ENCODE assay signal across 32 cellular contexts in genomic region chr17:15884731-15885130, GRCh38.
DNase-seq lines count a peak whose midpoint lies in the region; ATAC-seq, FAIRE-seq and TF ChIP-seq lines count a peak whose summit lies in the region.
"Had no signal": no experiment of that assay in that cellular context is flagged by ENCODE, and none has a peak within 500 bp of the region (broad histone marks: within the 10 kb centered on the region; RNA-seq: fewer than 3 reads in every experiment).

No MANE protein-coding gene starts in this region.

- peaks cover 11% of the 10 kb centered on the region for H3K4me1 ChIP-seq in HepG2 (ENCODE audit: insufficient read depth, low read length)
- no peaks in the 10 kb centered on the region for H3K4me1 ChIP-seq in right lobe of liver
- H3K4me1 ChIP-seq in fibroblast of lung (ENCODE audit: control insufficient read depth, extremely low read depth, insufficient read depth, low read length), result no peaks in the 10 kb centered on the region
- H3K4me1 ChIP-seq: testis had no signal

- 44% methylated on average over 4 of the region's 4 CpGs for WGBS in HepG2 (ENCODE audit: low lambda C conversion rate)
- WGBS in right lobe of liver (ENCODE audit: insufficient coverage, low coverage, low lambda C conversion rate, missing lambda C conversion rate), result 76% methylated on average over 4 of the region's 4 CpGs

- no peak for ATAC-seq in HepG2
- ATAC-seq in right lobe of liver, result no peak
- ATAC-seq in SK-N-SH treated with all-trans-retinoic acid at 6 μM for 48 hours, result no peak
- ATAC-seq in activated CD8-positive, alpha-beta T cell treated with anti-CD3 and anti-CD28 coated beads, Interleukin-2, amount 10 ng/mL, durations not matched to agents 7 days and 5 days, result no peak
- ATAC-seq in sciatic nerve, result no peak
- ATAC-seq: esophagus mucosa; GM23338; left ventricle myocardium superior; stimulated activated naive CD8-positive, alpha-beta T cell treated with anti-CD3 and anti-CD28 coated beads, Interleukin-15, Interleukin-2, amounts not matched to agents 100 U/mL and 50 U/mL, for 24 hours; T-cell had no signal

- H3K27ac ChIP-seq in HepG2 (ENCODE audit: extremely low read length, insufficient read depth, low read length), result no peak overlapping the region
- no peak overlapping the region for H3K27ac ChIP-seq in right lobe of liver
- H3K27ac ChIP-seq in fibroblast of lung (ENCODE audit: insufficient read depth, low read length), result no peak overlapping the region
- H3K27ac ChIP-seq: cardiac muscle cell, coronary artery, neutrophil, testis had no signal

- H3K9ac ChIP-seq in HepG2 (ENCODE audit: insufficient read depth, low read depth, low read length), result no peak overlapping the region
- no peak overlapping the region for H3K9ac ChIP-seq in fibroblast of lung (ENCODE audit: insufficient read depth, low read length)

- H4K20me1 ChIP-seq in HepG2 (ENCODE audit: insufficient read depth, low read length), result no peaks in the 10 kb centered on the region
- H4K20me1 ChIP-seq in fibroblast of lung (ENCODE audit: control insufficient read depth, extremely low read depth, insufficient read depth, low read length), result no peaks in the 10 kb centered on the region

- DNase-seq in HepG2 (ENCODE audit: low spot score) (no peak), right lobe of liver (no peak), fibroblast of lung (ENCODE audit: low read depth in 2 of 2) (peak; percentile 77 to 79), osteocyte (ENCODE audit: extremely low spot score, unreplicated experiment) (no peak), Kasumi-1 (lab: John Stamatoyannopoulos, UW) (no peak), sciatic nerve (ENCODE audit: low spot score) (no peak)
- no peak for DNase-seq in activated CD8-positive, alpha-beta T cell treated with anti-CD3 and anti-CD28 coated beads, Interleukin-2, amount 10 ng/mL, durations not matched to agents 7 days and 5 days
- DNase-seq: activated B cell treated with CpG ODN at 0.5 μM for 24 hours; activated CD4-positive, alpha-beta T cell treated with anti-CD3 and anti-CD28 coated beads, Interleukin-2, amount 50 U/mL, for 1 hour; activated naive CD4-positive, alpha-beta T cell treated with anti-CD3 and anti-CD28 coated beads for 36 hours; amniotic stem cell; effector memory CD4-positive, alpha-beta T cell; left ventricle myocardium superior; naive B cell; NCI-H1105 treated with DMSO at 0.1 percent for 48 hours; NCI-H1930; NCI-H526; NK-92 treated with Interleukin-12 subunit alpha and Interleukin-12 subunit beta, amount 100 ng/mL, for 24 hours; stimulated activated naive CD8-positive, alpha-beta T cell treated with anti-CD3 and anti-CD28 coated beads, Interleukin-15, Interleukin-2, amounts not matched to agents 100 U/mL and 50 U/mL, for 24 hours; T-cell; testis had no signal

- no peak overlapping the region for H3K4me3 Mint-ChIP-seq in osteocyte (ENCODE audit: unreplicated experiment)
- no peak overlapping the region for H3K4me3 Mint-ChIP-seq in activated CD8-positive, alpha-beta T cell treated with anti-CD3 and anti-CD28 coated beads, Interleukin-2, amount 10 ng/mL, durations not matched to agents 7 days and 5 days
- H3K4me3 Mint-ChIP-seq: activated B cell treated with CpG ODN at 0.5 μM for 24 hours; activated naive CD4-positive, alpha-beta T cell treated with anti-CD3 and anti-CD28 coated beads for 36 hours; B cell; GM23338; mesothelial cell of epicardium; naive B cell; T-cell had no signal

- CTCF ChIA-PET in HepG2 (lab: Yijun Ruan, JAX; ENCODE audit: low intra/inter-chr PET ratio, low total read pairs), result no interaction called here
- CTCF ChIA-PET in activated CD8-positive, alpha-beta T cell treated with anti-CD3 and anti-CD28 coated beads, Interleukin-2, amount 10 ng/mL, durations not matched to agents 7 days and 5 days (lab: Charles Lee), result no interaction called here

- peak; percentile 15 for FAIRE-seq in HepG2 (lab: Jason Lieb, UNC)
- FAIRE-seq: A204.1, islet of Langerhans had no signal

- peaks cover 30% of the 10 kb centered on the region for H3K4me1 Mint-ChIP-seq in osteocyte (ENCODE audit: unreplicated experiment)
- H3K4me1 Mint-ChIP-seq in activated CD8-positive, alpha-beta T cell treated with anti-CD3 and anti-CD28 coated beads, Interleukin-2, amount 10 ng/mL, durations not matched to agents 7 days and 5 days (ENCODE audit: low read depth), result peaks cover 28% of the 10 kb centered on the region
- H3K4me1 Mint-ChIP-seq: B cell had no signal

- H3K79me2 ChIP-seq in HepG2 (ENCODE audit: insufficient read depth, low read length) (no peaks in the 10 kb centered on the region), fibroblast of lung (ENCODE audit: control insufficient read depth, insufficient read depth, low read length) (no peaks in the 10 kb centered on the region)

- no peaks in the 10 kb centered on the region for H3K9me3 Mint-ChIP-seq in osteocyte (ENCODE audit: unreplicated experiment)
- no peaks in the 10 kb centered on the region for H3K9me3 Mint-ChIP-seq in activated CD8-positive, alpha-beta T cell treated with anti-CD3 and anti-CD28 coated beads, Interleukin-2, amount 10 ng/mL, durations not matched to agents 7 days and 5 days (ENCODE audit: insufficient read depth)
- H3K9me3 Mint-ChIP-seq: activated B cell treated with CpG ODN at 0.5 μM for 24 hours; activated naive CD4-positive, alpha-beta T cell treated with anti-CD3 and anti-CD28 coated beads for 36 hours; GM23338; naive B cell; T-cell had no signal

- no peaks in the 10 kb centered on the region for H3K27me3 ChIP-seq in HepG2 (ENCODE audit: control insufficient read depth in 1 of 2, insufficient read depth in 2 of 2, low read length in 2 of 2)
- H3K27me3 ChIP-seq in right lobe of liver, result no peaks in the 10 kb centered on the region
- H3K27me3 ChIP-seq in fibroblast of lung (ENCODE audit: control insufficient read depth, insufficient read depth, low read length), result no peaks in the 10 kb centered on the region
- H3K27me3 ChIP-seq: cardiac muscle cell, neutrophil, testis had no signal

- no peak for TF ChIP-seq CTCF in HepG2 (CRISPR knock-in tag; IDR thresholded peaks at IDR 0.05)
- no peak for TF ChIP-seq CTCF in right lobe of liver (IDR thresholded peaks at IDR 0.05)
- no peak for TF ChIP-seq CTCF in fibroblast of lung (conservative IDR thresholded peaks at IDR 0.05 in 1 of 2, IDR thresholded peaks at IDR 0.05 in 1 of 2; ENCODE audit: low read depth in 1 of 2, low read length in 2 of 2)
- TF ChIP-seq CTCF in osteocyte (IDR thresholded peaks at IDR 0.05), result no peak

- in situ Hi-C loops in HepG2 (cut with HindIII; ENCODE audit: extremely low pct_ligation_motif_present, low pct_unique_long_range_greater_than_20kb), result no loop called here

- no peak overlapping the region for H3K27ac Mint-ChIP-seq in osteocyte (ENCODE audit: unreplicated experiment)
- H3K27ac Mint-ChIP-seq in activated CD8-positive, alpha-beta T cell treated with anti-CD3 and anti-CD28 coated beads, Interleukin-2, amount 10 ng/mL, durations not matched to agents 7 days and 5 days, result no peak overlapping the region
- H3K27ac Mint-ChIP-seq: activated B cell treated with CpG ODN at 0.5 μM for 24 hours; activated naive CD4-positive, alpha-beta T cell treated with anti-CD3 and anti-CD28 coated beads for 36 hours; B cell; GM23338; mesothelial cell of epicardium; progenitor cell of endocrine pancreas; T-cell had no signal

- H3K27me3 Mint-ChIP-seq in osteocyte (ENCODE audit: unreplicated experiment), result no peaks in the 10 kb centered on the region
- H3K27me3 Mint-ChIP-seq in activated CD8-positive, alpha-beta T cell treated with anti-CD3 and anti-CD28 coated beads, Interleukin-2, amount 10 ng/mL, durations not matched to agents 7 days and 5 days (ENCODE audit: low read depth), result no peaks in the 10 kb centered on the region
- H3K27me3 Mint-ChIP-seq: T-cell had no signal

- TF ChIP-seq RAD21 in HepG2 (CRISPR knock-in tag; IDR thresholded peaks at IDR 0.05), result no peak

- H3K4me3 ChIP-seq in HepG2 (replicated peaks in 1 of 3; ENCODE audit: insufficient read depth in 1 of 3, low read depth in 2 of 3, low read length in 3 of 3), result no peak overlapping the region
- no peak overlapping the region for H3K4me3 ChIP-seq in right lobe of liver
- no peak overlapping the region for H3K4me3 ChIP-seq in fibroblast of lung (replicated peaks in 1 of 4; ENCODE audit: control extremely low read depth in 1 of 4, insufficient read depth in 1 of 4, low read depth in 3 of 4, low read length in 4 of 4)
- H3K4me3 ChIP-seq: cardiac muscle cell, coronary artery, GM23338, testis had no signal

- no peaks in the 10 kb centered on the region for H3K36me3 ChIP-seq in HepG2 (replicated peaks in 1 of 2; ENCODE audit: control insufficient read depth in 1 of 2, insufficient read depth in 2 of 2, low read length in 2 of 2)
- H3K36me3 ChIP-seq in right lobe of liver, result no peaks in the 10 kb centered on the region
- no peaks in the 10 kb centered on the region for H3K36me3 ChIP-seq in fibroblast of lung (ENCODE audit: control insufficient read depth, insufficient read depth, low read length)
- H3K36me3 ChIP-seq: cardiac muscle cell, neutrophil had no signal

- intact Hi-C loops in HepG2 (cut with micrococcal nuclease; ENCODE audit: unreplicated experiment) (no loop called here), right lobe of liver (cut with DNase I) (no loop called here), sciatic nerve (cut with DNase I) (no loop called here)

- POLR2A ChIA-PET in HepG2 (lab: Yijun Ruan, JAX), result no interaction called here
- POLR2A ChIA-PET in activated CD8-positive, alpha-beta T cell treated with anti-CD3 and anti-CD28 coated beads, Interleukin-2, amount 10 ng/mL, durations not matched to agents 7 days and 5 days (lab: Charles Lee), result no interaction called here

- BruUV-seq in HepG2 (replicated peaks; lab: Mats Ljungman, UMichigan), result no TSS peak

- no peaks in the 10 kb centered on the region for H3K36me3 Mint-ChIP-seq in osteocyte (ENCODE audit: unreplicated experiment)
- H3K36me3 Mint-ChIP-seq in activated CD8-positive, alpha-beta T cell treated with anti-CD3 and anti-CD28 coated beads, Interleukin-2, amount 10 ng/mL, durations not matched to agents 7 days and 5 days (ENCODE audit: low read depth), result no peaks in the 10 kb centered on the region
- H3K36me3 Mint-ChIP-seq: mesothelial cell of epicardium, naive B cell, T-cell had no signal

- TF ChIP-seq EP300 in HepG2 (IDR thresholded peaks at IDR 0.05; ENCODE audit: low read depth in 2 of 2, low read length in 2 of 2) (no peak), HepG2 (CRISPR knock-in tag; IDR thresholded peaks at IDR 0.05; ENCODE audit: borderline replicate concordance) (no peak)

- H2AFZ ChIP-seq in HepG2 (ENCODE audit: low read length) (no peak overlapping the region), fibroblast of lung (ENCODE audit: low read length) (no peak overlapping the region)
- H2AFZ ChIP-seq: GM23338 had no signal

- H3K9me3 ChIP-seq in HepG2 (ENCODE audit: low read length) (no peaks in the 10 kb centered on the region), right lobe of liver (no peaks in the 10 kb centered on the region), fibroblast of lung (ENCODE audit: control insufficient read depth, insufficient read depth, low read depth, low read length) (no peaks in the 10 kb centered on the region)
- H3K9me3 ChIP-seq: neutrophil, testis had no signal

- no peak for TF ChIP-seq POLR2A in HepG2 (IDR thresholded peaks at IDR 0.05; ENCODE audit: insufficient read depth in 1 of 2, low read depth in 2 of 2, low read length in 2 of 2)
- no peak for TF ChIP-seq POLR2A in right lobe of liver (IDR thresholded peaks at IDR 0.05)

- H3K4me2 ChIP-seq in HepG2 (ENCODE audit: low read depth, low read length) (no peak overlapping the region), fibroblast of lung (ENCODE audit: extremely low read depth, insufficient read depth, low read length) (no peak overlapping the region)
- H3K4me2 ChIP-seq: GM23338 had no signal

Comparison
In these comparisons a context has a peak if more than half of its experiments do, and no peak if none do; other contexts are left out.
1. DNase-seq: peak in fibroblast of lung (2 of 2); none in HepG2 (single experiment), right lobe of liver (0 of 3), osteocyte (single experiment), activated CD8-positive, alpha-beta T cell treated with anti-CD3 and anti-CD28 coated beads, Interleukin-2, amount 10 ng/mL, durations not matched to agents 7 days and 5 days (single experiment), Kasumi-1 (0 of 2) and sciatic nerve (single experiment).